13 cellular contexts compared by ENCODE assay signal in genomic region chr7:95190515-95190914, GRCh38.
A peak's percentile ranks its signal among the peaks of the same experiment; 100 is the strongest.
DNase-seq lines count a peak whose midpoint lies in the region; ATAC-seq, FAIRE-seq and TF ChIP-seq lines count a peak whose summit lies in the region.
"Had no signal": no experiment of that assay in that cellular context is flagged by ENCODE, and none has a peak within 500 bp of the region (broad histone marks: within the 10 kb centered on the region; RNA-seq: fewer than 3 reads in every experiment).

No MANE protein-coding gene starts in this region.

- H4K8ac ChIP-seq in IMR-90 (ENCODE audit: low read depth in 2 of 2, low read length in 2 of 2) = no peak overlapping the region
- H4K8ac ChIP-seq in mesendoderm (ENCODE audit: low read depth, low read length) = no peak overlapping the region

- H3K9me3 ChIP-seq in IMR-90 (ENCODE audit: control insufficient read depth, insufficient read depth, low read length) (no peaks in the 10 kb centered on the region), astrocyte (ENCODE audit: insufficient read depth, low read depth, low read length) (no peaks in the 10 kb centered on the region)

- H3K56ac ChIP-seq in IMR-90 (ENCODE audit: extremely low read depth, insufficient read depth, low read length) (no peak overlapping the region), mesendoderm (ENCODE audit: low read length) (no peak overlapping the region)

- no peaks in the 10 kb centered on the region for H3K4me1 Mint-ChIP-seq in astrocyte (ENCODE audit: low read depth, unreplicated experiment)
- H3K4me1 Mint-ChIP-seq: neural crest cell, T-helper 17 cell had no signal

- H3K27me3 Mint-ChIP-seq in astrocyte (ENCODE audit: low read depth, unreplicated experiment) = no peaks in the 10 kb centered on the region
- H3K27me3 Mint-ChIP-seq: T-helper 17 cell had no signal

- H2AFZ ChIP-seq in IMR-90 (replicated peaks; ENCODE audit: low read length, poor library complexity) (no peak overlapping the region), astrocyte (ENCODE audit: low read depth, low read length) (no peak overlapping the region)
- H2AFZ ChIP-seq: PC-9 had no signal

- dilution Hi-C loops in IMR-90 (cut with HindIII; ENCODE audit: low sequenced_read_pairs, unreplicated experiment) = no loop called here

- no peaks in the 10 kb centered on the region for H4K20me1 ChIP-seq in IMR-90 (ENCODE audit: insufficient read depth, low read length)
- H4K20me1 ChIP-seq in astrocyte (ENCODE audit: insufficient read depth, low read length) = no peaks in the 10 kb centered on the region

- H3K18ac ChIP-seq in IMR-90 (ENCODE audit: low read depth, low read length) = no peak overlapping the region
- H3K18ac ChIP-seq in mesendoderm (ENCODE audit: low read length) = no peak overlapping the region

- H3K79me2 ChIP-seq in astrocyte (ENCODE audit: insufficient read depth, low read length) (no peaks in the 10 kb centered on the region), mesendoderm (ENCODE audit: control insufficient read depth, insufficient read depth, low read length) (no peaks in the 10 kb centered on the region)

- FAIRE-seq in astrocyte (lab: Jason Lieb, UNC) = no peak

- H3K4me3 Mint-ChIP-seq in astrocyte (ENCODE audit: unreplicated experiment) = no peak overlapping the region
- H3K4me3 Mint-ChIP-seq: neural crest cell, T-helper 17 cell had no signal

- peak; percentile 9 for DNase-seq in ELR (ENCODE audit: low read depth)
- no peak for DNase-seq in IMR-90
- DNase-seq in astrocyte (ENCODE audit: low read depth) = no peak
- peak; percentile 31 for DNase-seq in mesendoderm
- no peak for DNase-seq in globus pallidus (ENCODE audit: low spot score)
- no peak for DNase-seq in left lobe of liver (ENCODE audit: low spot score)
- no peak for DNase-seq in KBM-7
- DNase-seq: activated gamma-delta T cell treated with Interleukin-2 at 50 U/mL for 16 hours, KG1, kidney glomerular epithelial cell, PC-9, T-helper 17 cell had no signal

- no peak for TF ChIP-seq CTCF in IMR-90 (conservative IDR thresholded peaks at IDR 0.05; ENCODE audit: low read depth, low read length)
- TF ChIP-seq CTCF in astrocyte (IDR thresholded peaks at IDR 0.05; ENCODE audit: insufficient read depth, low read depth, low read length) = no peak

- no peaks in the 10 kb centered on the region for H3K36me3 Mint-ChIP-seq in astrocyte (ENCODE audit: low read depth, unreplicated experiment)

- POLR2A ChIA-PET in IMR-90 (lab: Charles Lee; ENCODE audit: unreplicated experiment) = no interaction called here

- no peak overlapping the region for H3K4me3 ChIP-seq in IMR-90 (ENCODE audit: insufficient read depth, low read depth, low read length)
- no peak overlapping the region for H3K4me3 ChIP-seq in astrocyte (ENCODE audit: insufficient read depth, low read depth, low read length)
- no peak overlapping the region for H3K4me3 ChIP-seq in mesendoderm (ENCODE audit: low read length)
- H3K4me3 ChIP-seq: PC-9 had no signal

- no TSS peak for BruUV-seq in IMR-90 (replicated peaks; lab: Mats Ljungman, UMichigan)

- H4K91ac ChIP-seq in IMR-90 (ENCODE audit: insufficient read depth, low read depth, low read length) = no peak overlapping the region

- in situ Hi-C loops in IMR-90 (cut with MboI; ENCODE audit: low sequenced_read_pairs) (loop anchor here (10.0 to 25.0 kb wide), 2 partner anchors 284 to 728 kb away; no protein-coding TSS in a partner anchor), KBM-7 (cut with MboI; ENCODE audit: low pct_unique_long_range_greater_than_20kb, low sequenced_read_pairs) (no loop called here)

- no peak for TF ChIP-seq RAD21 in IMR-90 (IDR thresholded peaks at IDR 0.05; ENCODE audit: low read length)

- H3K4me1 ChIP-seq in IMR-90 (ENCODE audit: control insufficient read depth, insufficient read depth, low read length) (no peaks in the 10 kb centered on the region), astrocyte (ENCODE audit: insufficient read depth, low read length) (no peaks in the 10 kb centered on the region), mesendoderm (ENCODE audit: control insufficient read depth, low read depth, low read length) (no peaks in the 10 kb centered on the region)

- H3K4ac ChIP-seq in IMR-90 (ENCODE audit: low read depth, low read length) (no peak overlapping the region), mesendoderm (ENCODE audit: low read depth, low read length) (no peak overlapping the region)

- H3K79me1 ChIP-seq in IMR-90 (ENCODE audit: low read depth in 1 of 2, low read length in 2 of 2) (no peaks in the 10 kb centered on the region), mesendoderm (ENCODE audit: low read length) (no peaks in the 10 kb centered on the region)

- H3K4me2 ChIP-seq in IMR-90 (ENCODE audit: low read depth, low read length) (no peak overlapping the region), astrocyte (ENCODE audit: low read length) (no peak overlapping the region), mesendoderm (ENCODE audit: low read length) (no peak overlapping the region)
- H3K4me2 ChIP-seq: PC-9 had no signal

- CTCF ChIA-PET in IMR-90 (lab: Yijun Ruan, JAX) = no interaction called here

- H2BK5ac ChIP-seq in IMR-90 (ENCODE audit: low read depth, low read length, poor library complexity, severe bottlenecking) (no peak overlapping the region), mesendoderm (ENCODE audit: low read length) (no peak overlapping the region)

- H2AK5ac ChIP-seq in IMR-90 (ENCODE audit: low read depth, low read length) (no peak overlapping the region), mesendoderm (ENCODE audit: low read length) (no peak overlapping the region)

- H2BK120ac ChIP-seq in IMR-90 (ENCODE audit: low read depth, low read length) (no peak overlapping the region), mesendoderm (ENCODE audit: low read depth, low read length) (no peak overlapping the region)

- H3K23ac ChIP-seq in IMR-90 (ENCODE audit: low read depth, low read length) (no peak overlapping the region), mesendoderm (ENCODE audit: low read length) (no peak overlapping the region)

- H2AK9ac ChIP-seq in IMR-90 (replicated peaks; ENCODE audit: low read depth, low read length, poor library complexity) = peak overlapping the region; percentile 28

- no peaks in the 10 kb centered on the region for H3K9me1 ChIP-seq in IMR-90 (ENCODE audit: insufficient read depth, low read length)

- no peak for TF ChIP-seq POLR2A in IMR-90 (IDR thresholded peaks at IDR 0.05; ENCODE audit: low read depth, low read length)

- no peak overlapping the region for H2BK20ac ChIP-seq in IMR-90 (ENCODE audit: low read depth, low read length)

- H3K27ac ChIP-seq in IMR-90 (ENCODE audit: insufficient read depth, low read length) (no peak overlapping the region), astrocyte (ENCODE audit: low read depth, low read length) (no peak overlapping the region), mesendoderm (ENCODE audit: low read depth, low read length) (no peak overlapping the region)
- H3K27ac ChIP-seq: PC-9 had no signal

- no peak overlapping the region for H3K9ac ChIP-seq in IMR-90 (ENCODE audit: low read depth, low read length)
- H3K9ac ChIP-seq in astrocyte (ENCODE audit: low read length) = no peak overlapping the region
- H3K9ac ChIP-seq in mesendoderm (ENCODE audit: low read length) = no peak overlapping the region

- H3K27me3 ChIP-seq in IMR-90 (ENCODE audit: control insufficient read depth, insufficient read depth, low read length) (no peaks in the 10 kb centered on the region), astrocyte (ENCODE audit: insufficient read depth, low read length) (no peaks in the 10 kb centered on the region), mesendoderm (ENCODE audit: insufficient read depth, low read length, poor library complexity) (no peaks in the 10 kb centered on the region)

- peak overlapping the region; percentile 16 for H3K27ac Mint-ChIP-seq in astrocyte (ENCODE audit: unreplicated experiment)
- H3K27ac Mint-ChIP-seq: T-helper 17 cell had no signal

- no peak overlapping the region for H3K14ac ChIP-seq in IMR-90 (replicated peaks; ENCODE audit: low read depth, low read length)

- WGBS in IMR-90 (ENCODE audit: extremely low coverage in 2 of 2, insufficient read length in 1 of 2), 2 experiments = 78% methylated on average over 3 of the region's 3 CpGs; no CpG with 5 or more reads in 1 of the 2 experiments
- whole genome bisulfite sequencing in mesendoderm (ENCODE audit: extremely low coverage, insufficient coverage, low lambda C conversion rate) = no CpG with 5 or more reads among the region's 3 CpGs

- H2BK15ac ChIP-seq in IMR-90 (ENCODE audit: low read depth, low read length) (no peak overlapping the region), mesendoderm (replicated peaks; ENCODE audit: low read depth) (no peak overlapping the region)

- H4K5ac ChIP-seq in IMR-90 (ENCODE audit: low read depth, low read length) (no peak overlapping the region), mesendoderm (ENCODE audit: low read length) (no peak overlapping the region)

- intact Hi-C loops in IMR-90 (cut with micrococcal nuclease) = loop anchor here (2.0 kb wide), 1 partner anchor 286 kb away; no protein-coding TSS in a partner anchor

- no peak for ATAC-seq in IMR-90 (ENCODE audit: low read depth)
- ATAC-seq in left lobe of liver = no peak
- ATAC-seq: T-helper 17 cell had no signal

- H3K9me3 Mint-ChIP-seq in astrocyte (ENCODE audit: unreplicated experiment) = peaks cover 2% of the 10 kb centered on the region

- H3K36me3 ChIP-seq in IMR-90 (ENCODE audit: control insufficient read depth, insufficient read depth, low read length) (no peaks in the 10 kb centered on the region), astrocyte (ENCODE audit: insufficient read depth, low read length) (no peaks in the 10 kb centered on the region), mesendoderm (ENCODE audit: control insufficient read depth, insufficient read depth, low read length) (no peaks in the 10 kb centered on the region)

TF ChIP-seq in IMR-90, 13 proteins besides CTCF, POLR2A, EP300 and RAD21:
- TF ChIP-seq RFX5 (IDR thresholded peaks at IDR 0.05; ENCODE audit: low read depth, low read length) (no peak), BHLHE40 (IDR thresholded peaks at IDR 0.05; ENCODE audit: low read depth, low read length) (no peak), MAZ (IDR thresholded peaks at IDR 0.05; ENCODE audit: borderline replicate concordance, low read depth, low read length) (no peak), USF2 (IDR thresholded peaks at IDR 0.05; ENCODE audit: low read depth, low read length) (no peak), MAFK (IDR thresholded peaks at IDR 0.05; ENCODE audit: low read depth, low read length) (no peak), SMC3 (IDR thresholded peaks at IDR 0.05; ENCODE audit: low read depth, low read length) (0 out of 2 replicates have a peak, but pooled peaks have one; percentile 15)
TF ChIP-seq in IMR-90: peak in this region for 1.

Comparison
In these comparisons a context has a peak if more than half of its experiments do, and no peak if none do; other contexts are left out.
1. DNase-seq: peak in ELR (single experiment) and mesendoderm (single experiment); none in IMR-90 (single experiment), astrocyte (single experiment), globus pallidus (single experiment), left lobe of liver (single experiment) and KBM-7 (single experiment).